7 cellular contexts compared by ENCODE assay signal in the genomic region with DNA sequence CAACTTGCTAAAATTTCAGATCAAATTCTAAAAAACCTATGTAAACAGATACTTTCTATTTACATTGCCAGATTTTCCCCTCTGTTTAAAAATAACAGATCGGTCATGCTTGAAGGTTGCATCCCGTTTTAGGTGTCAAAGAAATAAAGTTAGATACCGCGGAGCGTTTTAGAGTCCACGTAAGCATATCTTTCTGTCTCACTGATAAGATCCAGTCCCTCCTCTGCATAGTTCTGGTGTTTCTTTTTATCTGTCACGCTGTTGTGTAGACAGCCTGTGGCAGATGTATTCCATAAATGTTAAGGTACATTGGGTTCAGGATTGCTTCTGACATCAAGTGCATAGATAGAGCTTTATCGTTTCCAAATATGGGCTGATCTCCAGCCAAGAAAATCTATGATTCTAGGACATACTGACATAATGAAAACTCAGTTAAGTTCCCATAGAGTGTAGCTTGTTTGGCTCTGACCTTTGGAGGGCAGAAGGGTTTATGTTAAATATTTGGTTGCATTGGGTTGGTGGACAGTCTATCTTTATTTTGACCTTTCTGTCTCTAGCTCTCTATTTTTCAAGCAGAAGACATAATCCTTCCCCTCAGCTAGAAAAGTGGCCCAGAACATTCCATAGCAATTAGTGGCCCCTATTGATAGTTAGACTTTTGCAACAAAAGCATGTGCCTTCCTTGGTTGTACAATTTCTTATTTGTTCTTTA.
DNase-seq lines count a peak whose midpoint lies in the region; ATAC-seq lines count a peak whose summit lies in the region.
"Not testable (repeated sequence)": the region's sequence is repeated elsewhere in the genome, so short reads cannot be mapped to it uniquely, and the experiment has no call there.

No MANE protein-coding gene starts in this region.

- H3K9me3 ChIP-seq in right cardiac atrium (ENCODE audit: control insufficient read depth, low read length): not testable (repeated sequence)

- not testable (repeated sequence) for H3K27me3 ChIP-seq in right cardiac atrium (ENCODE audit: control insufficient read depth, insufficient read depth)

- ATAC-seq in GM18502 (IDR thresholded peaks at IDR 0.05; ENCODE audit: poor library complexity, unreplicated experiment) (peak; percentile 38), GM19351 (IDR thresholded peaks at IDR 0.05; ENCODE audit: unreplicated experiment) (peak; percentile 41), GM21786 (IDR thresholded peaks at IDR 0.05; ENCODE audit: unreplicated experiment) (peak; percentile 45), HG02852 (IDR thresholded peaks at IDR 0.05; ENCODE audit: unreplicated experiment) (peak; percentile 62), HG03378 (IDR thresholded peaks at IDR 0.05; ENCODE audit: unreplicated experiment) (peak; percentile 42), Right ventricle myocardium inferior (peak; percentile 96), right cardiac atrium (peak; percentile 92 to 95)

- not testable (repeated sequence) for H3K4me3 ChIP-seq in right cardiac atrium (ENCODE audit: low read length)

- not testable (repeated sequence) for H3K4me1 ChIP-seq in right cardiac atrium (ENCODE audit: control insufficient read depth, insufficient read depth, low read length)

- not testable (repeated sequence) for H3K27ac ChIP-seq in right cardiac atrium (ENCODE audit: low read length)

- DNase-seq in Right ventricle myocardium inferior (ENCODE audit: missing footprints); right cardiac atrium: not testable (repeated sequence)

- WGBS in right cardiac atrium: 37% methylated on average over 5 of the region's 8 CpGs

- intact Hi-C loops in Right ventricle myocardium inferior (cut with DNase I); right cardiac atrium (cut with DNase I): not testable (repeated sequence)

Comparison
In these comparisons a context has a peak if more than half of its experiments do, and no peak if none do; other contexts are left out.
1. ATAC-seq: peak in every context shown above with its lines; median percentile 96 in Right ventricle myocardium inferior; 94 in right cardiac atrium; 62 in HG02852; 45 in GM21786; 42 in HG03378; 41 in GM19351; 38 in GM18502.